In the genomic region with DNA sequence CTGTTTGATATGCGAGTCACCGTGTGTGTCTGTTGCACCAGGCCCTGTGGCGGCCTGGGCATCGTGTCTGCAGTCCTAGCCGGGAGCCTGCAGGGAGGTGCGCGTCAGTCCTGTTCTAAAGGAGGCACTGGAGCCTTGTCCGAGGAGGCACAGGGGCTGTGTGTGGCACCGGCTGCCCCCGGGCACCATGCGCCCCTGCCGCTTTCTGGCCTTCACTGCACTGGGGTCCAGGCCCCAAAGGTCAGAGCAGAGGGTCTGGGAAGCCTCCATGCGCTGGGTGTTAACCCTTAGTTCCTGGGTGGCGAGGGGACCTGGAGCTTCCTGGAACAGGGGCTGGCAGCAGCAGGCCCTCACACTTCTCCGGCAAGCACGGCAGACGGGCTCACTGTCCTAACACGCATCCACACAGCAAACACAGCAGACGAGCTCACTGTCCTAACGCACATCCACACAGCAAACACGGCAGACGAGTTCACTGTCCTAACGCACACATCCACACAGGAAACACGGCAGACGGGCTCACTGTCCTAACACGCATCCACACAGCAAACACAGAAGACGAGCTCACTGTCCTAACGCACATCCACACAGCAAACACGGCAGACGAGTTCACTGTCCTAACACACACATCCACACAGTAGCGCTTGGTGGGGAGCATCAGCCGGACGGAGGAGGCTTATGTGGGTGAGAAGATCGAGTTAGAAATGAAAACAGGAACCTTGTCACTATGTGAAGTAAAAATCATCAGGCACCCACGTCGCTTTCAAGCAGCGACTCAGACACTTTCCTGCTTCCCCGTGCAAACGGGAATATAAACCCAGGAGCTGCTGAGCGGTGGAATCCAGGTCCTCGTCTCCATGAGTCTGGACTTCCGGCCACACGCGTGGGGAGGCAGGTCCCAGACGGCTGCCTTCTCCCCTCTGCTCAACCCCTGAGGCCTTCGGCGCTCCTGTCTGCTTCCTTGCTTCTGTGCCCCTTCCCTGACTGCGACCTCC, we compare ENCODE assay signal across 17 cellular contexts.
DNase-seq lines count a peak whose midpoint lies in the region; ATAC-seq and TF ChIP-seq lines count a peak whose summit lies in the region.
"Had no signal": no experiment of that assay in that cellular context is flagged by ENCODE, and none has a peak within 500 bp of the region (broad histone marks: within the 10 kb centered on the region; RNA-seq: fewer than 3 reads in every experiment).

No MANE protein-coding gene starts in this region.

- no peaks in the 10 kb centered on the region for H3K36me3 ChIP-seq in Panc1 (ENCODE audit: control insufficient read depth, insufficient read depth, low read length)
- H3K36me3 ChIP-seq in spleen = peaks cover 0 to 32% (median 0%) of the 10 kb centered on the region in 6 donors
- H3K36me3 ChIP-seq: BLaER1 treated with 17β-estradiol and CSF1 and Interleukin-3, amounts not matched to agents 10 nM and 100 nM had no signal

- H3K9me3 Mint-ChIP-seq in activated CD8-positive, alpha-beta memory T cell treated with anti-CD3 and anti-CD28 coated beads, Interleukin-2, amount 10 ng/mL, durations not matched to agents 7 days and 5 days (ENCODE audit: low read depth) = no peaks in the 10 kb centered on the region

- intact Hi-C loops in Panc1 (cut with micrococcal nuclease; ENCODE audit: unreplicated experiment) (no loop called here), spleen (cut with DNase I; ENCODE audit: low total_unique reads) (no loop called here)

- H3K27ac ChIP-seq in Panc1 (ENCODE audit: low read length) = no peak overlapping the region
- peak overlapping the region in 1 of 8 donors; percentile 21 for H3K27ac ChIP-seq in spleen
- H3K27ac ChIP-seq: BLaER1 treated with 17β-estradiol and CSF1 and Interleukin-3, amounts not matched to agents 10 nM and 100 nM had no signal

- no peaks in the 10 kb centered on the region for H3K4me1 ChIP-seq in Panc1 (ENCODE audit: control insufficient read depth, insufficient read depth, low read length)
- peaks cover 0 to 3% (median 0%) of the 10 kb centered on the region in 6 donors for H3K4me1 ChIP-seq in spleen

- POLR2A ChIA-PET in Panc1 (lab: Charles Lee) = no interaction called here

- H3K27ac Mint-ChIP-seq in activated CD8-positive, alpha-beta memory T cell treated with anti-CD3 and anti-CD28 coated beads, Interleukin-2, amount 10 ng/mL, durations not matched to agents 7 days and 5 days = no peak overlapping the region

- TF ChIP-seq CTCF in Panc1 (IDR thresholded peaks at IDR 0.05) (no peak), spleen (IDR thresholded peaks at IDR 0.05 in 8 of 11, conservative IDR thresholded peaks at IDR 0.05 in 3 of 11) (no peak)

- 84 to 89% (median 86%) methylated on average over 36 to 48 of the region's 48 CpGs for WGBS in spleen, 5 donors

- DNase-seq in activated CD8-positive, alpha-beta memory T cell treated with anti-CD3 and anti-CD28 coated beads for 24 hours = peak; percentile 28
- DNase-seq in activated CD8-positive, alpha-beta memory T cell treated with anti-CD3 and anti-CD28 coated beads, Interleukin-2, amount 10 ng/mL, durations not matched to agents 7 days and 5 days = no peak
- DNase-seq in Panc1 (ENCODE audit: low read depth, low spot score) (no peak), spleen (peak; percentile 71), inferior parietal cortex (ENCODE audit: extremely low spot score) (no peak), glomerular visceral epithelial cell (ENCODE audit: extremely low spot score) (no peak), NCI-H526 treated with DMSO at 0.1 percent for 48 hours (lab: John Stamatoyannopoulos, UW) (no peak)
- DNase-seq: 8988T, DMS 273 treated with DMSO at 0.1 percent for 48 hours, MV-4-11, NCI-H1436, NCI-H2081, NCI-H510A treated with DMSO at 0.1 percent for 48 hours, RPMI8226 had no signal

- H3K27me3 ChIP-seq in Panc1 (ENCODE audit: control insufficient read depth, insufficient read depth, low read length) = no peaks in the 10 kb centered on the region
- peaks cover 0 to 5% (median 0%) of the 10 kb centered on the region in 7 donors for H3K27me3 ChIP-seq in spleen (replicated peaks in 1 of 7)
- H3K27me3 ChIP-seq: BLaER1 treated with 17β-estradiol and CSF1 and Interleukin-3, amounts not matched to agents 10 nM and 100 nM had no signal

- H3K4me3 ChIP-seq in Panc1 (ENCODE audit: low read depth in 2 of 2, low read length in 2 of 2) (no peak overlapping the region), spleen (no peak overlapping the region)
- H3K4me3 ChIP-seq: BLaER1 treated with 17β-estradiol and CSF1 and Interleukin-3, amounts not matched to agents 10 nM and 100 nM had no signal

- no peaks in the 10 kb centered on the region for H3K36me3 Mint-ChIP-seq in activated CD8-positive, alpha-beta memory T cell treated with anti-CD3 and anti-CD28 coated beads, Interleukin-2, amount 10 ng/mL, durations not matched to agents 7 days and 5 days

- TF ChIP-seq POLR2A in spleen (IDR thresholded peaks at IDR 0.05) = no peak

- CTCF ChIA-PET in activated CD8-positive, alpha-beta memory T cell treated with anti-CD3 and anti-CD28 coated beads, Interleukin-2, amount 10 ng/mL, durations not matched to agents 7 days and 5 days (lab: Charles Lee) = no interaction called here
- CTCF ChIA-PET in Panc1 (lab: Charles Lee) = no interaction called here

- in situ Hi-C loops in Panc1 (cut with HindIII; ENCODE audit: low pct_unique_long_range_greater_than_20kb, low sequenced_read_pairs) = no loop called here

- H3K9me3 ChIP-seq in Panc1 (ENCODE audit: control insufficient read depth, insufficient read depth, low read depth, low read length) = no peaks in the 10 kb centered on the region
- H3K9me3 ChIP-seq in spleen = peaks cover 0 to 8% (median 0%) of the 10 kb centered on the region in 8 donors

- H3K27me3 Mint-ChIP-seq in activated CD8-positive, alpha-beta memory T cell treated with anti-CD3 and anti-CD28 coated beads, Interleukin-2, amount 10 ng/mL, durations not matched to agents 7 days and 5 days = no peaks in the 10 kb centered on the region

- BruUV-seq in Panc1 (replicated peaks; lab: Mats Ljungman, UMichigan) = no TSS peak

- no peak for ATAC-seq in activated CD8-positive, alpha-beta memory T cell treated with anti-CD3 and anti-CD28 coated beads, Interleukin-2, amount 10 ng/mL, durations not matched to agents 7 days and 5 days
- ATAC-seq in Panc1 (0 out of 2 replicates have a peak, but pooled peaks have one; percentile 37), esophagus mucosa (peak; percentile 15)
- ATAC-seq: HCT116 had no signal

- H3K4me3 Mint-ChIP-seq in activated CD8-positive, alpha-beta memory T cell treated with anti-CD3 and anti-CD28 coated beads, Interleukin-2, amount 10 ng/mL, durations not matched to agents 7 days and 5 days = no peak overlapping the region

- no peaks in the 10 kb centered on the region for H3K4me1 Mint-ChIP-seq in activated CD8-positive, alpha-beta memory T cell treated with anti-CD3 and anti-CD28 coated beads, Interleukin-2, amount 10 ng/mL, durations not matched to agents 7 days and 5 days

Comparison
In these comparisons a context has a peak if more than half of its experiments do, and no peak if none do; other contexts are left out.
1. DNase-seq: peak in activated CD8-positive, alpha-beta memory T cell treated with anti-CD3 and anti-CD28 coated beads for 24 hours (single experiment) and spleen (single experiment); none in activated CD8-positive, alpha-beta memory T cell treated with anti-CD3 and anti-CD28 coated beads, Interleukin-2, amount 10 ng/mL, durations not matched to agents 7 days and 5 days (single experiment), Panc1 (single experiment), inferior parietal cortex (single experiment), glomerular visceral epithelial cell (single experiment) and NCI-H526 treated with DMSO at 0.1 percent for 48 hours (single experiment).